ENCODE assay signal across 2 cellular contexts in the genomic region with DNA sequence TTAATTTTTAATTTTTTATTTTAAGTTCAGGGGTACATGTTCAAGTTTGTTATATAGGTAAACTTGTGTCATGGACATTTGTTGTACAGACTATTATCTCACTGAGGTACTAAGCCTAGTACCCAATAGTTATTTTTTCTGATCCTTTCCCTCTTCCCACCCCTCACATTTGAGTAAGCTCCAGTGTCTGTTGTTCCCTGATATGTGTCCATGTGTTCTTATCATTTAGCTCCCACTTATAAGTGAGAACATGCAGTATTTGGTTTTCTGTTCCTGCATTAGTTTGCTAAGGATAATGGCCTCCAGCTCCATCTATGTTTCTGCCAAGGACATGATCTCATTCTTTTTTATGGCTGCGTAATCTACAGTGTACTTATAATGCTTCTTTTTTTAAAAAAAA.
A peak's percentile ranks its signal among the peaks of the same experiment; 100 is the strongest.
DNase-seq lines count a peak whose midpoint lies in the region; ATAC-seq, FAIRE-seq and TF ChIP-seq lines count a peak whose summit lies in the region.
"Not testable (repeated sequence)": the region's sequence is repeated elsewhere in the genome, so short reads cannot be mapped to it uniquely, and the experiment has no call there.

No MANE protein-coding gene starts in this region.

- not testable (repeated sequence) for H3K27me3 Mint-ChIP-seq in astrocyte (ENCODE audit: low read depth, unreplicated experiment)

- not testable (repeated sequence) for H3K9me3 Mint-ChIP-seq in astrocyte (ENCODE audit: unreplicated experiment)

- TF ChIP-seq RAD21 in K562 (CRISPR knock-in tag; conservative IDR thresholded peaks at IDR 0.05 in 1 of 2, IDR thresholded peaks at IDR 0.05 in 1 of 2) = not testable (repeated sequence)

- not testable (repeated sequence) for ATAC-seq in K562

- peaks cover 12% of the 10 kb centered on the region for H3K4me1 Mint-ChIP-seq in astrocyte (ENCODE audit: low read depth, unreplicated experiment)

- not testable (repeated sequence) for TF ChIP-seq EP300 in K562 (IDR thresholded peaks at IDR 0.05; ENCODE audit: low read length)

- H2AFZ ChIP-seq in astrocyte (ENCODE audit: low read depth, low read length); K562 (ENCODE audit: low read depth, low read length): not testable (repeated sequence)

- not testable (repeated sequence) for H3K27ac ChIP-seq in astrocyte (ENCODE audit: low read depth, low read length); K562 (ENCODE audit: extremely low read depth, low read depth, low read length)

- not testable (repeated sequence) for TF ChIP-seq CTCF in astrocyte (IDR thresholded peaks at IDR 0.05; ENCODE audit: insufficient read depth, low read depth, low read length); K562 (IDR thresholded peaks at IDR 0.05 in 2 of 3, conservative IDR thresholded peaks at IDR 0.05 in 1 of 3; ENCODE audit: insufficient read depth in 2 of 3, low read depth in 1 of 3, low read length in 3 of 3)

- H3K9ac ChIP-seq in astrocyte (ENCODE audit: low read length); K562 (ENCODE audit: insufficient read depth in 1 of 2, low read depth in 2 of 2, low read length in 2 of 2): not testable (repeated sequence)

- not testable (repeated sequence) for H3K9me3 ChIP-seq in astrocyte (ENCODE audit: insufficient read depth, low read depth, low read length); K562 (replicated peaks; ENCODE audit: control insufficient read depth, insufficient read depth, low read depth, low read length)

- not testable (repeated sequence) for TF ChIP-seq POLR2A in K562 (conservative IDR thresholded peaks at IDR 0.05)

- H3K27ac Mint-ChIP-seq in astrocyte (ENCODE audit: unreplicated experiment) = not testable (repeated sequence)

- CTCF ChIA-PET in K562 (lab: Yijun Ruan, JAX; ENCODE audit: low intra/inter-chr PET ratio) = interaction anchor here (0.6 kb wide), 1 partner anchor 368 kb away, joined by 3 read pairs; no protein-coding TSS in a partner anchor

- POLR2A ChIA-PET in K562 (lab: Yijun Ruan, JAX) = interaction anchor here (0.6 kb wide), 1 partner anchor 83 kb away, joined by 3 read pairs; no protein-coding TSS in a partner anchor

- not testable (repeated sequence) for H3K4me2 ChIP-seq in astrocyte (ENCODE audit: low read length); K562 (ENCODE audit: insufficient read depth, low read length)

- H3K9me1 ChIP-seq in K562 (ENCODE audit: control insufficient read depth, insufficient read depth, low read length) = not testable (repeated sequence)

- not testable (repeated sequence) for DNase-seq in astrocyte (ENCODE audit: low read depth)
- DNase-seq in K562 (ENCODE audit: extremely low read depth in 1 of 4, low spot score in 3 of 4) = peak in 1 of 4 experiments; percentile 25

- H4K20me1 ChIP-seq in astrocyte (ENCODE audit: insufficient read depth, low read length); K562 (replicated peaks; ENCODE audit: control insufficient read depth, insufficient read depth, low read length): not testable (repeated sequence)

- H3K36me3 ChIP-seq in astrocyte (ENCODE audit: insufficient read depth, low read length); K562 (ENCODE audit: control insufficient read depth, insufficient read depth, low read length): not testable (repeated sequence)

- no CpG with 5 or more reads among the region's 1 CpG for WGBS in K562 (ENCODE audit: insufficient coverage, low coverage, missing lambda C conversion rate)

- not testable (repeated sequence) for BruUV-seq in K562 (replicated peaks; lab: Mats Ljungman, UMichigan)

- FAIRE-seq in astrocyte (lab: Jason Lieb, UNC) = peak; percentile 72
- not testable (repeated sequence) for FAIRE-seq in K562 (lab: Jason Lieb, UNC)

- intact Hi-C loops in K562 (cut with micrococcal nuclease) = not testable (repeated sequence)

- not testable (repeated sequence) for H3K4me3 ChIP-seq in astrocyte (ENCODE audit: insufficient read depth, low read depth, low read length); K562

- H3K4me1 ChIP-seq in astrocyte (ENCODE audit: insufficient read depth, low read length); K562 (replicated peaks in 1 of 2; ENCODE audit: control insufficient read depth in 2 of 2, insufficient read depth in 2 of 2, low read length in 2 of 2): not testable (repeated sequence)

- not testable (repeated sequence) for H3K4me3 Mint-ChIP-seq in astrocyte (ENCODE audit: unreplicated experiment)

- in situ Hi-C loops in K562 (cut with MboI) = not testable (repeated sequence)

- H3K79me2 ChIP-seq in astrocyte (ENCODE audit: insufficient read depth, low read length) = not testable (repeated sequence)
- H3K79me2 ChIP-seq in K562 (ENCODE audit: control insufficient read depth, insufficient read depth, low read length) = peaks cover 31% of the 10 kb centered on the region

- H3K27me3 ChIP-seq in astrocyte (ENCODE audit: insufficient read depth, low read length); K562 (ENCODE audit: control insufficient read depth in 2 of 2, insufficient read depth in 2 of 2, low read length in 2 of 2): not testable (repeated sequence)

- not testable (repeated sequence) for H3K36me3 Mint-ChIP-seq in astrocyte (ENCODE audit: low read depth, unreplicated experiment)

TF ChIP-seq in K562, 482 proteins besides CTCF, POLR2A, EP300 and RAD21:
- TF ChIP-seq TCF3 (CRISPR knock-in tag; IDR thresholded peaks at IDR 0.05) = peak; percentile 74
- peak; percentile 45 for TF ChIP-seq NCOR1 (IDR thresholded peaks at IDR 0.05)
- TF ChIP-seq ARID1B (IDR thresholded peaks at IDR 0.05) = peak; percentile 75
- peak; percentile 63 for TF ChIP-seq CBFA2T2 (conservative IDR thresholded peaks at IDR 0.05)
- peak; percentile 77 for TF ChIP-seq CBFA2T3 (IDR thresholded peaks at IDR 0.05)
- TF ChIP-seq TAL1 (IDR thresholded peaks at IDR 0.05) = peak; percentile 68
- TF ChIP-seq MTA2 (IDR thresholded peaks at IDR 0.05; ENCODE audit: low read depth) = peak; percentile 32; the same call in 1 of the 2 replicates
TF ChIP-seq in K562: peak in this region for 7; not testable (repeated sequence) for 475.
